12 cellular contexts compared by ENCODE assay signal in the genomic region with DNA sequence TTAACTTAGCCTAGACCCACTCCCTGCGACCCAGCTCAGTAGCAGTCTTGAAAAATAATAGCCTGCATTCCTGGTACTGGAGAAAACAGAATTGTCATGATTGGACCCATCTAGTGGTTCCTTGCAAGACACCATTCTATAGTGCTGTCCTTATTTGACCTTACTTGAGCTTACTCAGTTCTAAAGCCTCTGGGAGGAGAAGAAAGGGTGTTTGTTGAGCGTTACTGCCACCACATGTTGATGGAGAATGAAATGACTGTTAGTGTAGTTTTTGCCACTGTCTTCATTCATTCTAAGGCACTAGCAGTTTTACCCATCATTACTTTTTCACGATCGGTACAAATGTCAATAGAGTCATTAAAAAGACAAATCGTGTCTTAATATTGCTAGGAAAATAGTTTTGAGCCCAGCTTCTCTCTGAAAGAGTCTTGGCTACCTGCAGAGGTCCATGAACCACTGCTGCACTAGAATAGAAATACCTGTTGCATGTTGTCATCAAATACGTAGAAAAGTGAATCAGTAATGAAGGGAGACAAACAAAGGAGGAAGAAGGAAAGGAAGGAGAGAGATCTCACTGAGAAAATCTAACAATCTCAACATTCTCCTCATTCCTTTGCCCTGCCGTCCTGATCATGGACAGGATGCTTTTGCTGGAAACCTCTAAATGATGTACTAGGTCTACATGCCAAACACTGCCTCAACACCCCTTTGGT.
DNase-seq lines count a peak whose midpoint lies in the region; ATAC-seq, FAIRE-seq and TF ChIP-seq lines count a peak whose summit lies in the region.
"Had no signal": no experiment of that assay in that cellular context is flagged by ENCODE, and none has a peak within 500 bp of the region (broad histone marks: within the 10 kb centered on the region; RNA-seq: fewer than 3 reads in every experiment).

No MANE protein-coding gene starts in this region.

- in situ Hi-C loops in Panc1 (cut with HindIII; ENCODE audit: low pct_unique_long_range_greater_than_20kb, low sequenced_read_pairs), result no loop called here

- no peak for FAIRE-seq in A549 (lab: Jason Lieb, UNC)
- peak; percentile 16 for FAIRE-seq in GM12891 (lab: Jason Lieb, UNC)

- H3K27me3 ChIP-seq in Panc1 (ENCODE audit: control insufficient read depth, insufficient read depth, low read length), result no peaks in the 10 kb centered on the region; the same call in 1 of the 2 replicates
- H3K27me3 ChIP-seq: heart right ventricle had no signal

- peak overlapping the region; percentile 38; the same call in 2 of the 3 replicates for H3K4me2 ChIP-seq in A549

- POLR2A ChIA-PET in A549 (lab: Yijun Ruan, JAX), result no interaction called here
- POLR2A ChIA-PET in Panc1 (lab: Charles Lee), result interaction anchor here (0.7 kb wide), 1 partner anchor 118 kb away, joined by 3 read pairs; no protein-coding TSS in a partner anchor

- intact Hi-C loops in Panc1 (cut with micrococcal nuclease; ENCODE audit: unreplicated experiment), result loop anchor here (10.0 kb wide), 1 partner anchor 98 kb away; the partner anchor contains the start of gene LIX1

- WGBS in A549 (ENCODE audit: missing lambda C conversion rate), result 22% methylated on average over 7 of the region's 7 CpGs

- no peak for TF ChIP-seq POLR2A in A549 (IDR thresholded peaks at IDR 0.05; ENCODE audit: low read length)
- TF ChIP-seq POLR2A in GM12891 (IDR thresholded peaks at IDR 0.05; ENCODE audit: low read depth, low read length), result no peak

- CTCF ChIA-PET in A549 (lab: Yijun Ruan, JAX), result interaction anchor here (0.8 to 1.0 kb wide), 2 partner anchors 16 to 115 kb away, joined by 3 read pairs; no protein-coding TSS in a partner anchor
- CTCF ChIA-PET in Panc1 (lab: Charles Lee), result no interaction called here

- H3K27ac ChIP-seq in A549, result no peak overlapping the region
- H3K27ac ChIP-seq in Panc1 (ENCODE audit: low read length), result no peak overlapping the region
- H3K27ac ChIP-seq: heart right ventricle, psoas muscle had no signal

- H3K4me3 ChIP-seq in A549, result no peak overlapping the region
- no peak overlapping the region for H3K4me3 ChIP-seq in Panc1 (ENCODE audit: low read depth in 2 of 2, low read length in 2 of 2)
- H3K4me3 ChIP-seq in fibroblast of mammary gland (ENCODE audit: control insufficient read depth, low read depth, low read length), result no peak overlapping the region
- H3K4me3 ChIP-seq: heart right ventricle, psoas muscle had no signal

- no peak for TF ChIP-seq EP300 in A549 (IDR thresholded peaks at IDR 0.05)

- H3K4me1 ChIP-seq in A549 (peaks cover 10% of the 10 kb centered on the region; the same call in 2 of the 3 replicates), Panc1 (ENCODE audit: control insufficient read depth, insufficient read depth, low read length) (no peaks in the 10 kb centered on the region)
- H3K4me1 ChIP-seq: psoas muscle had no signal

- peak; percentile 48 to 55; a peak in 4 of 6 replicates for ATAC-seq in A549
- ATAC-seq in Panc1, result no peak
- ATAC-seq in GM18511 (IDR thresholded peaks at IDR 0.05; ENCODE audit: unreplicated experiment), result no peak
- ATAC-seq: heart right ventricle, psoas muscle had no signal

- H3K9me3 ChIP-seq in A549, result no peaks in the 10 kb centered on the region
- no peaks in the 10 kb centered on the region for H3K9me3 ChIP-seq in Panc1 (ENCODE audit: control insufficient read depth, insufficient read depth, low read depth, low read length)
- H3K9me3 ChIP-seq: psoas muscle had no signal

- TF ChIP-seq RAD21 in A549 (conservative IDR thresholded peaks at IDR 0.05 in 1 of 2, IDR thresholded peaks at IDR 0.05 in 1 of 2), result peak; percentile 16 to 25; a peak in 1 of 5 replicates

- TF ChIP-seq CTCF in A549 (IDR thresholded peaks at IDR 0.05) (no peak), Panc1 (IDR thresholded peaks at IDR 0.05) (peak; percentile 15; the same call in 1 of the 2 replicates), fibroblast of mammary gland (conservative IDR thresholded peaks at IDR 0.05; ENCODE audit: control insufficient read depth, insufficient read depth, low read depth, low read length) (peak; percentile 18)

- no TSS peak for BruUV-seq in Panc1 (replicated peaks; lab: Mats Ljungman, UMichigan)

- H3K36me3 ChIP-seq in Panc1 (ENCODE audit: control insufficient read depth, insufficient read depth, low read length), result no peaks in the 10 kb centered on the region
- H3K36me3 ChIP-seq: heart right ventricle had no signal

- DNase-seq in A549 (ENCODE audit: low read depth in 1 of 2, low spot score in 1 of 2) (peak in 1 of 2 experiments; percentile 23), GM12891 (ENCODE audit: insufficient read length, low spot score) (no peak), Panc1 (ENCODE audit: low read depth, low spot score) (no peak), fibroblast of mammary gland (ENCODE audit: low read depth) (peak; percentile 48), HuH-7 (ENCODE audit: low spot score) (no peak), iPS-NIHi11 (ENCODE audit: low spot score) (no peak), amygdala (lab: John Stamatoyannopoulos, UW) (no peak)
- DNase-seq: CD4-positive, alpha-beta memory T cell; heart right ventricle; NCI-H2081; psoas muscle had no signal

TF ChIP-seq in A549, 52 proteins besides CTCF, POLR2A, EP300 and RAD21:
- no peak for TF ChIP-seq NFE2L2 (conservative IDR thresholded peaks at IDR 0.05; ENCODE audit: low read length)
- TF ChIP-seq, protein P1, sequence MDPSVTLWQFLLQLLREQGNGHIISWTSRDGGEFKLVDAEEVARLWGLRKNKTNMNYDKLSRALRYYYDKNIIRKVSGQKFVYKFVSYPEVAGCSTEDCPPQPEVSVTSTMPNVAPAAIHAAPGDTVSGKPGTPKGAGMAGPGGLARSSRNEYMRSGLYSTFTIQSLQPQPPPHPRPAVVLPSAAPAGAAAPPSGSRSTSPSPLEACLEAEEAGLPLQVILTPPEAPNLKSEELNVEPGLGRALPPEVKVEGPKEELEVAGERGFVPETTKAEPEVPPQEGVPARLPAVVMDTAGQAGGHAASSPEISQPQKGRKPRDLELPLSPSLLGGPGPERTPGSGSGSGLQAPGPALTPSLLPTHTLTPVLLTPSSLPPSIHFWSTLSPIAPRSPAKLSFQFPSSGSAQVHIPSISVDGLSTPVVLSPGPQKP (IDR thresholded peaks at IDR 0.05; ENCODE audit: low read depth, low read length), result no peak

TF ChIP-seq in GM12891, 5 proteins besides CTCF, POLR2A, EP300 and RAD21:
- no peak for TF ChIP-seq TAF1 (IDR thresholded peaks at IDR 0.05; ENCODE audit: low read depth, low read length)
- TF ChIP-seq POU2F2 (IDR thresholded peaks at IDR 0.05; ENCODE audit: low read depth, low read length), result no peak
- TF ChIP-seq SPI1 (IDR thresholded peaks at IDR 0.05; ENCODE audit: low read depth, low read length), result no peak
- TF ChIP-seq POLR2AphosphoS5 (IDR thresholded peaks at IDR 0.05; ENCODE audit: low read depth, low read length), result no peak
- TF ChIP-seq PAX5 (IDR thresholded peaks at IDR 0.05; ENCODE audit: insufficient read depth, low read length, severe bottlenecking), result no peak

Comparison
In these comparisons a context has a peak if more than half of its experiments do, and no peak if none do; other contexts are left out.
1. ATAC-seq: peak in A549 (2 of 2); none in Panc1 (single experiment) and GM18511 (single experiment).